In genomic region chr3:166519443-166519842, GRCh38 we compare ENCODE assay signal across 31 cellular contexts.
"Had no signal": no experiment of that assay in that cellular context is flagged by ENCODE, and none has a peak within 500 bp of the region (broad histone marks: within the 10 kb centered on the region; RNA-seq: fewer than 3 reads in every experiment).

No MANE protein-coding gene starts in this region.

- H3K79me2 ChIP-seq: parathyroid adenoma had no signal

- H3K9me3 Mint-ChIP-seq: neural progenitor cell, type B pancreatic cell had no signal

- H3K4me2 ChIP-seq: neural progenitor cell, smooth muscle cell had no signal

- H2AFZ ChIP-seq: neural progenitor cell, parathyroid adenoma had no signal

- H3K36me3 ChIP-seq: neural progenitor cell, ovary, spleen, suprapubic skin, tibial artery, transverse colon, upper lobe of right lung, uterus had no signal

- H3K27me3 Mint-ChIP-seq: progenitor cell of endocrine pancreas; stimulated activated memory B cell treated with anti-CD40 and anti-IgM and Interleukin-4, amounts not matched to agents 10 μg/mL and 1 μg/mL and 100 μg/mL, for 72 hours; stimulated activated naive CD8-positive, alpha-beta T cell treated with anti-CD3 and anti-CD28 coated beads, Interleukin-15, amount 100 ng/mL, for 72 hours; type B pancreatic cell had no signal

- H3K4me3 ChIP-seq: neural progenitor cell, ovary, psoas muscle, skin epidermis, smooth muscle cell, spleen, suprapubic skin, testis, tibial artery, transverse colon, upper lobe of right lung, uterus had no signal

- ATAC-seq: natural killer cell; psoas muscle; right cardiac atrium; sciatic nerve; stimulated activated memory B cell treated with anti-CD40 and anti-IgM and Interleukin-4, amounts not matched to agents 10 μg/mL and 1 μg/mL and 100 μg/mL, for 72 hours; stimulated activated naive CD8-positive, alpha-beta T cell treated with anti-CD3 and anti-CD28 coated beads, Interleukin-15, amount 100 ng/mL, for 72 hours; stimulated activated naive CD8-positive, alpha-beta T cell treated with anti-CD3 and anti-CD28 coated beads, Interleukin-15, Interleukin-2, amounts not matched to agents 100 U/mL and 50 U/mL, for 24 hours; upper lobe of right lung had no signal

- H3K4me1 ChIP-seq: neural progenitor cell, parathyroid adenoma, psoas muscle, spleen, suprapubic skin, testis, tibial artery, transverse colon, upper lobe of right lung, uterus had no signal

- H3K27ac ChIP-seq: neural progenitor cell, ovary, parathyroid adenoma, psoas muscle, skin epidermis, spleen, suprapubic skin, testis, tibial artery, transverse colon, upper lobe of right lung, uterus had no signal

- H3K4me3 Mint-ChIP-seq: natural killer cell; nephron; neural progenitor cell; stimulated activated memory B cell treated with anti-CD40 and anti-IgM and Interleukin-4, amounts not matched to agents 10 μg/mL and 1 μg/mL and 100 μg/mL, for 72 hours; stimulated activated naive CD8-positive, alpha-beta T cell treated with anti-CD3 and anti-CD28 coated beads, Interleukin-15, amount 100 ng/mL, for 72 hours; type B pancreatic cell had no signal

- H3K36me3 Mint-ChIP-seq: neural progenitor cell; stimulated activated memory B cell treated with anti-CD40 and anti-IgM and Interleukin-4, amounts not matched to agents 10 μg/mL and 1 μg/mL and 100 μg/mL, for 72 hours; type B pancreatic cell had no signal

- DNase-seq: natural killer cell; occipital lobe; ovary; posterior cingulate gyrus; psoas muscle; right cardiac atrium; spleen; stimulated activated CD4-positive, alpha-beta T cell treated with anti-CD3 and anti-CD28 coated beads, Interleukin-12 subunit alpha, Interleukin-12 subunit beta, amount 100 ng/mL, for 4 hours; stimulated activated CD4-positive, alpha-beta T cell treated with anti-CD3 and anti-CD28 coated beads, Interleukin-1b, Interleukin-23, amount 100 ng/mL, for 48 hours; stimulated activated CD4-positive, alpha-beta T cell treated with anti-CD3 and anti-CD28 coated beads, Interleukin-4, amount 100 ng/mL, for 1 hour; stimulated activated CD4-positive, alpha-beta T cell treated with anti-CD3 and anti-CD28 coated beads, Interleukin-4, amount 100 ng/mL, for 4 hours; stimulated activated CD8-positive, alpha-beta memory T cell treated with anti-CD3 and anti-CD28 coated beads, Interleukin-4, amount 100 ng/mL, for 48 hours; stimulated activated naive CD4-positive, alpha-beta T cell; stimulated activated naive CD8-positive, alpha-beta T cell treated with anti-CD3 and anti-CD28 coated beads, Interleukin-15, amount 100 ng/mL, for 72 hours; stimulated activated naive CD8-positive, alpha-beta T cell treated with anti-CD3 and anti-CD28 coated beads, Interleukin-15, Interleukin-2, amounts not matched to agents 100 U/mL and 50 U/mL, for 24 hours; substantia nigra; testis; tibial artery; transverse colon; upper lobe of right lung; uterus had no signal

- H3K27ac Mint-ChIP-seq: natural killer cell; nephron; neural progenitor cell; progenitor cell of endocrine pancreas; stimulated activated memory B cell treated with anti-CD40 and anti-IgM and Interleukin-4, amounts not matched to agents 10 μg/mL and 1 μg/mL and 100 μg/mL, for 72 hours; stimulated activated naive CD8-positive, alpha-beta T cell treated with anti-CD3 and anti-CD28 coated beads, Interleukin-15, amount 100 ng/mL, for 72 hours; type B pancreatic cell had no signal

- H3K27me3 ChIP-seq: neural progenitor cell, ovary, spleen, suprapubic skin, testis, tibial artery, transverse colon, upper lobe of right lung, uterus had no signal

- H3K9me3 ChIP-seq: ovary, suprapubic skin, testis, tibial artery, transverse colon, upper lobe of right lung, uterus had no signal

- H3K9ac ChIP-seq: neural progenitor cell, parathyroid adenoma had no signal

- H3K4me1 Mint-ChIP-seq: natural killer cell; nephron; stimulated activated memory B cell treated with anti-CD40 and anti-IgM and Interleukin-4, amounts not matched to agents 10 μg/mL and 1 μg/mL and 100 μg/mL, for 72 hours; stimulated activated naive CD8-positive, alpha-beta T cell treated with anti-CD3 and anti-CD28 coated beads, Interleukin-15, amount 100 ng/mL, for 72 hours had no signal
